In genomic region chr10:60032723-60033122, GRCh38 we compare ENCODE assay signal across 1 cellular context.
TF ChIP-seq lines count a peak whose summit lies in the region.

No MANE protein-coding gene starts in this region.

TF ChIP-seq in HepG2, 621 proteins besides CTCF, POLR2A, EP300 and RAD21 (continued from another document):
- TF ChIP-seq HNF4G (IDR thresholded peaks at IDR 0.05; ENCODE audit: borderline replicate concordance, low read depth, low read length) (no peak), HNF4G (CRISPR knock-in tag; IDR thresholded peaks at IDR 0.05; ENCODE audit: borderline replicate concordance, low read depth) (no peak), ZBTB7A (CRISPR knock-in tag; IDR thresholded peaks at IDR 0.05) (no peak), FOXA3 (CRISPR knock-in tag; IDR thresholded peaks at IDR 0.05) (0 out of 2 replicates have a peak, but pooled peaks have one; percentile 21), FOXJ3 (CRISPR knock-in tag; IDR thresholded peaks at IDR 0.05; ENCODE audit: borderline replicate concordance) (no peak), ZBTB14 (CRISPR knock-in tag; IDR thresholded peaks at IDR 0.05) (no peak), ZUFSP (CRISPR knock-in tag; IDR thresholded peaks at IDR 0.05; ENCODE audit: borderline replicate concordance) (no peak), ZNF205 (CRISPR knock-in tag; IDR thresholded peaks at IDR 0.05) (no peak), CEBPB (IDR thresholded peaks at IDR 0.05; ENCODE audit: borderline replicate concordance, low read depth, low read length) (peak; percentile 48; the same call in 1 of the 2 replicates), ZNF33A (CRISPR knock-in tag; IDR thresholded peaks at IDR 0.05; ENCODE audit: borderline replicate concordance) (no peak), ELF3 (CRISPR knock-in tag; IDR thresholded peaks at IDR 0.05) (no peak), ZNF766 (CRISPR knock-in tag; IDR thresholded peaks at IDR 0.05; ENCODE audit: borderline replicate concordance) (no peak), ZNF788 (CRISPR knock-in tag; IDR thresholded peaks at IDR 0.05; ENCODE audit: borderline replicate concordance) (no peak), ZSCAN21 (CRISPR knock-in tag; IDR thresholded peaks at IDR 0.05; ENCODE audit: borderline replicate concordance) (no peak), ZNF510 (CRISPR knock-in tag; IDR thresholded peaks at IDR 0.05; ENCODE audit: low read depth) (no peak), MBNL3 (CRISPR knock-in tag; conservative IDR thresholded peaks at IDR 0.05) (no peak), NPAS2 (CRISPR knock-in tag; IDR thresholded peaks at IDR 0.05; ENCODE audit: borderline replicate concordance) (no peak), SRSF1 (optimal IDR thresholded peaks at IDR 0.05; ENCODE audit: low read depth, low read length) (no peak), PHF8 (CRISPR knock-in tag; IDR thresholded peaks at IDR 0.05) (no peak), FOXA1 (IDR thresholded peaks at IDR 0.05) (no peak), FOXA1 (CRISPR knock-in tag; IDR thresholded peaks at IDR 0.05) (0 out of 2 replicates have a peak, but pooled peaks have one; percentile 34), SOX6 (IDR thresholded peaks at IDR 0.05) (no peak), SOX6 (CRISPR knock-in tag; IDR thresholded peaks at IDR 0.05) (peak; percentile 17; the same call in 1 of the 2 replicates), ZNF83 (CRISPR knock-in tag; IDR thresholded peaks at IDR 0.05; ENCODE audit: borderline replicate concordance) (no peak), JUND (CRISPR knock-in tag; IDR thresholded peaks at IDR 0.05) (no peak), ZNF747 (CRISPR knock-in tag; IDR thresholded peaks at IDR 0.05; ENCODE audit: borderline replicate concordance) (no peak), E2F5 (CRISPR knock-in tag; conservative IDR thresholded peaks at IDR 0.05) (no peak), STAG1 (CRISPR knock-in tag; IDR thresholded peaks at IDR 0.05) (peak; percentile 85), ZSCAN5A (CRISPR knock-in tag; IDR thresholded peaks at IDR 0.05; ENCODE audit: borderline replicate concordance) (no peak), ZNF230 (CRISPR knock-in tag; IDR thresholded peaks at IDR 0.05) (no peak), TEF (CRISPR knock-in tag; IDR thresholded peaks at IDR 0.05) (no peak), HNF4A (CRISPR knock-in tag; IDR thresholded peaks at IDR 0.05) (peak; percentile 67), TGIF2 (CRISPR knock-in tag; IDR thresholded peaks at IDR 0.05) (no peak), ZC3H13 (CRISPR knock-in tag; IDR thresholded peaks at IDR 0.05) (no peak), HOXA3 (CRISPR knock-in tag; IDR thresholded peaks at IDR 0.05) (no peak), HNF1B (CRISPR knock-in tag; IDR thresholded peaks at IDR 0.05) (no peak), ZNF605 (CRISPR knock-in tag; IDR thresholded peaks at IDR 0.05) (no peak), REPIN1 (CRISPR knock-in tag; IDR thresholded peaks at IDR 0.05; ENCODE audit: borderline replicate concordance, low read depth) (no peak), MLLT10 (CRISPR knock-in tag; IDR thresholded peaks at IDR 0.05) (no peak), PHB2 (IDR thresholded peaks at IDR 0.05; ENCODE audit: partially characterized antibody) (no peak), PTBP1 (IDR thresholded peaks at IDR 0.05; ENCODE audit: low read depth, low read length, poor library complexity, severe bottlenecking) (no peak), FOXM1 (CRISPR knock-in tag; IDR thresholded peaks at IDR 0.05) (no peak), CREB1 (IDR thresholded peaks at IDR 0.05) (no peak), CREB1 (CRISPR knock-in tag; IDR thresholded peaks at IDR 0.05) (no peak), THAP11 (CRISPR knock-in tag; IDR thresholded peaks at IDR 0.05) (no peak), EEA1 (CRISPR knock-in tag; IDR thresholded peaks at IDR 0.05; ENCODE audit: borderline replicate concordance) (no peak), IKZF1 (IDR thresholded peaks at IDR 0.05) (no peak), MZF1 (CRISPR knock-in tag; IDR thresholded peaks at IDR 0.05; ENCODE audit: borderline replicate concordance) (no peak), SOX13 (IDR thresholded peaks at IDR 0.05) (no peak), SOX13 (CRISPR knock-in tag; conservative IDR thresholded peaks at IDR 0.05 in 1 of 2, IDR thresholded peaks at IDR 0.05 in 1 of 2) (peak in 1 of 2 experiments; percentile 37; a peak in 1 of 4 replicates), TCF7L2 (IDR thresholded peaks at IDR 0.05; ENCODE audit: low read depth, low read length) (no peak), ARID4A (CRISPR knock-in tag; IDR thresholded peaks at IDR 0.05; ENCODE audit: borderline replicate concordance) (no peak), ZNF557 (CRISPR knock-in tag; IDR thresholded peaks at IDR 0.05) (no peak), ZNF224 (CRISPR knock-in tag; IDR thresholded peaks at IDR 0.05) (no peak), FIP1L1 (IDR thresholded peaks at IDR 0.05; ENCODE audit: borderline replicate concordance, insufficient read depth, low read depth, low read length) (no peak), RARA (CRISPR knock-in tag; IDR thresholded peaks at IDR 0.05) (peak; percentile 47), ZFP36L1 (CRISPR knock-in tag; IDR thresholded peaks at IDR 0.05) (no peak), GATAD1 (CRISPR knock-in tag; IDR thresholded peaks at IDR 0.05) (no peak), DMAP1 (CRISPR knock-in tag; IDR thresholded peaks at IDR 0.05) (no peak), PHF5A (CRISPR knock-in tag; IDR thresholded peaks at IDR 0.05; ENCODE audit: low read depth, unreplicated experiment) (no peak), ZNF101 (CRISPR knock-in tag; IDR thresholded peaks at IDR 0.05; ENCODE audit: borderline replicate concordance, low read depth) (no peak), ZNF878 (CRISPR knock-in tag; IDR thresholded peaks at IDR 0.05) (no peak), SCMH1 (CRISPR knock-in tag; IDR thresholded peaks at IDR 0.05; ENCODE audit: borderline replicate concordance) (no peak), GATAD2A (CRISPR knock-in tag; IDR thresholded peaks at IDR 0.05) (no peak), CEBPG (CRISPR knock-in tag; IDR thresholded peaks at IDR 0.05) (0 out of 2 replicates have a peak, but pooled peaks have one; percentile 23), NFKBIZ (CRISPR knock-in tag; IDR thresholded peaks at IDR 0.05) (no peak), ATF7 (IDR thresholded peaks at IDR 0.05) (no peak), ATF7 (CRISPR knock-in tag; IDR thresholded peaks at IDR 0.05) (no peak), REL (CRISPR knock-in tag; conservative IDR thresholded peaks at IDR 0.05) (no peak), ARID3A (IDR thresholded peaks at IDR 0.05; ENCODE audit: low read depth, low read length) (peak; percentile 45; the same call in 1 of the 2 replicates)
TF ChIP-seq in HepG2: peak in this region for 12.
